18 cellular contexts compared by ENCODE assay signal in genomic region chr13:41137951-41138350, GRCh38. TPM values are rescaled to one million over a fixed set of nuclear protein-coding genes. Genes with fewer than 3 reads are reported as not detected.
DNase-seq lines count a peak whose midpoint lies in the region; TF ChIP-seq lines count a peak whose summit lies in the region.
"Had no signal": no experiment of that assay in that cellular context is flagged by ENCODE, and none has a peak within 500 bp of the region (broad histone marks: within the 10 kb centered on the region; RNA-seq: fewer than 3 reads in every experiment).

No MANE protein-coding gene starts in this region.

- H3K36me3 ChIP-seq in SJSA1 (no peaks in the 10 kb centered on the region), osteoblast (ENCODE audit: insufficient read depth, low read length) (no peaks in the 10 kb centered on the region), H7 (replicated peaks; ENCODE audit: control insufficient read depth, insufficient read depth, low read length) (no peaks in the 10 kb centered on the region)
- H3K36me3 ChIP-seq: BLaER1 treated with 17β-estradiol and CSF1 and Interleukin-3, amounts not matched to agents 10 nM and 100 nM; MG63; right lobe of liver had no signal

- H3K4me2 ChIP-seq in osteoblast (ENCODE audit: insufficient read depth, low read length): no peak overlapping the region

- H3K27ac ChIP-seq in SJSA1: peak overlapping the region; percentile 60
- H3K27ac ChIP-seq in osteoblast (ENCODE audit: low read depth, low read length): peak overlapping the region; percentile 51
- H3K27ac ChIP-seq: BLaER1 treated with 17β-estradiol and CSF1 and Interleukin-3, amounts not matched to agents 10 nM and 100 nM; right lobe of liver; testis had no signal

- H2AFZ ChIP-seq in osteoblast (ENCODE audit: low read length): no peak overlapping the region

- H3K79me2 ChIP-seq in osteoblast (ENCODE audit: insufficient read depth, low read length): no peaks in the 10 kb centered on the region

- DNase-seq in H4 (ENCODE audit: low spot score) (peak; percentile 25), SJSA1 (ENCODE audit: low read depth in 1 of 2, low spot score in 2 of 2) (peak in 1 of 2 experiments; percentile 43), fibroblast of gingiva (ENCODE audit: low read depth) (peak; percentile 28), osteoblast (ENCODE audit: insufficient read length, low spot score, missing footprints) (no peak), H7 (no peak), NCI-H774 (lab: John Stamatoyannopoulos, UW) (no peak), COLO829 (ENCODE audit: low spot score) (no peak)
- DNase-seq in activated CD8-positive, alpha-beta memory T cell treated with anti-CD3 and anti-CD28 coated beads for 24 hours: no peak
- DNase-seq: activated CD4-positive, CD25-positive, alpha-beta regulatory T cell treated with anti-CD3 and anti-CD28 coated beads, Interleukin-2, amount 50 U/mL, for 72 hours; activated CD8-positive, alpha-beta memory T cell treated with anti-CD3 and anti-CD28 coated beads, Interleukin-2, amount 50 U/mL, for 48 hours; effector memory CD4-positive, alpha-beta T cell; MG63; NCI-H2081 treated with DMSO at 0.1 percent for 48 hours; NCI-H748 treated with DMSO at 0.1 percent for 48 hours; right lobe of liver; stimulated activated CD4-positive, alpha-beta T cell treated with anti-CD3 and anti-CD28 coated beads, Interleukin-2, amount 100 ng/mL, for 48 hours; testis had no signal

- TF ChIP-seq CTCF in osteoblast (IDR thresholded peaks at IDR 0.05; ENCODE audit: extremely low read depth, low read depth, low read length): no peak

- H3K4me1 ChIP-seq in SJSA1 (replicated peaks) (peaks cover 22% of the 10 kb centered on the region), osteoblast (ENCODE audit: insufficient read depth, low read length) (peaks cover 30% of the 10 kb centered on the region)

- H3K27me3 ChIP-seq in SJSA1 (replicated peaks): no peaks in the 10 kb centered on the region
- no peaks in the 10 kb centered on the region for H3K27me3 ChIP-seq in osteoblast (ENCODE audit: insufficient read depth, low read length)
- H3K27me3 ChIP-seq in H7 (ENCODE audit: control insufficient read depth, insufficient read depth, low read length): no peaks in the 10 kb centered on the region
- H3K27me3 ChIP-seq: BLaER1 treated with 17β-estradiol and CSF1 and Interleukin-3, amounts not matched to agents 10 nM and 100 nM; MG63; right lobe of liver; testis had no signal

- H3K9me3 ChIP-seq in SJSA1 (replicated peaks) (no peaks in the 10 kb centered on the region), osteoblast (ENCODE audit: low read depth, low read length) (no peaks in the 10 kb centered on the region)
- H3K9me3 ChIP-seq: BLaER1 treated with 17β-estradiol and CSF1 and Interleukin-3, amounts not matched to agents 10 nM and 100 nM; MG63; right lobe of liver; testis had no signal

- H3K4me3 ChIP-seq in SJSA1 (no peak overlapping the region), osteoblast (ENCODE audit: insufficient read depth, low read length) (no peak overlapping the region), H7 (ENCODE audit: insufficient read depth, low read depth, low read length) (no peak overlapping the region)
- H3K4me3 ChIP-seq: BLaER1 treated with 17β-estradiol and CSF1 and Interleukin-3, amounts not matched to agents 10 nM and 100 nM; MG63; right lobe of liver; testis had no signal

- H4K20me1 ChIP-seq in osteoblast (ENCODE audit: insufficient read depth, low read length): no peaks in the 10 kb centered on the region
- H4K20me1 ChIP-seq: BLaER1 treated with 17β-estradiol and CSF1 and Interleukin-3, amounts not matched to agents 10 nM and 100 nM had no signal

RNA-seq across cellular contexts. Expression of gene KBTBD6, which starts 5.3 kb away (rescaled TPM):
- 3.7 and 5.2 TPM in 2 replicates for total RNA-seq in H4 (2014; rRNA removed; shearing (Covaris generic))
- 5.4 and 9.2 TPM in 2 replicates for total RNA-seq in SJSA1 (2014; rRNA removed; shearing (Covaris generic))
- 9.0 and 9.1 TPM in 2 replicates for total RNA-seq in osteoblast
- 8.4 and 10.8 TPM in 2 replicates for total RNA-seq in H7 (2014; rRNA removed; shearing (Covaris generic))

RNA-seq across cellular contexts. Expression of gene KBTBD7, which starts 56.4 kb away (rescaled TPM):
- 4.3 and 5.9 TPM in 2 replicates for total RNA-seq in H4 (2014; rRNA removed; shearing (Covaris generic))
- 2.6 and 6.9 TPM in 2 replicates for total RNA-seq in SJSA1 (2014; rRNA removed; shearing (Covaris generic))
- 5.4 and 5.6 TPM in 2 replicates for total RNA-seq in osteoblast
- total RNA-seq in H7 (2014; rRNA removed; shearing (Covaris generic)): 13.3 and 15.1 TPM in 2 replicates

Comparison
In these comparisons a context has a peak if more than half of its experiments do, and no peak if none do; other contexts are left out.
1. DNase-seq: peak in H4 (single experiment) and fibroblast of gingiva (single experiment); none in osteoblast (single experiment), H7 (single experiment), NCI-H774 (single experiment), activated CD8-positive, alpha-beta memory T cell treated with anti-CD3 and anti-CD28 coated beads for 24 hours (single experiment) and COLO829 (single experiment).